ENCODE assay signal across 14 cellular contexts in the genomic region with DNA sequence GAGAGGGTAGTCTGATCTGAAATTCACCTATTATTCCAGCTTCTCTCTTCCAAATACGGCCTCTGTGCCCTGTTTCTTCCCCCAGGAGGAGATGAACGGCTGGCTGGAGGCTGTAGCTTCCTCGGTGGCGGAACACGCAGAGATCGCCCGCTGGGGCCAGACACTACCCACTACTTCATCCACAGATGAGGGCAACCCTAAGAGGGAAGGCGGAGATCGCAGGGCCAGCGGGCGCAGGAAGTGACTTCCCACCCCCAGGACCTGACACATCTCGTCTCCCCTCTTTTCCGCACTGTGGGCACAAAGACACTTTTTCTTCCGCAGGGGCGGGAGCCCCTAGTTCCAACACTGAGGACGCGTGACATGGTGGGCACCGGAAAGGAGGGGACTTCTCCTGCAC. TPM values are rescaled to one million over a fixed set of nuclear protein-coding genes. Genes with fewer than 3 reads are reported as not detected.
DNase-seq lines count a peak whose midpoint lies in the region; ATAC-seq and TF ChIP-seq lines count a peak whose summit lies in the region.
"Had no signal": no experiment of that assay in that cellular context is flagged by ENCODE, and none has a peak within 500 bp of the region (broad histone marks: within the 10 kb centered on the region; RNA-seq: fewer than 3 reads in every experiment).

No MANE protein-coding gene starts in this region.

- no peak for TF ChIP-seq POLR2A in gastrocnemius medialis (IDR thresholded peaks at IDR 0.05)

- peaks cover 13% of the 10 kb centered on the region for H3K36me3 Mint-ChIP-seq in T-helper 2 cell treated with Interferon-gamma antibody and Interleukin-4, amounts not matched to agents 5 μg/mL and 100 μg/mL, for 36 hours (ENCODE audit: low read depth)
- H3K36me3 Mint-ChIP-seq in dendritic cell treated with granulocyte-macrophage colony-stimulating factor and Interleukin-4, amounts not matched to agents 40 ng/mL and 50 ng/mL, for 4 days (ENCODE audit: low read depth), result peaks cover 24% of the 10 kb centered on the region
- H3K36me3 Mint-ChIP-seq in nephron (ENCODE audit: low read depth), result peaks cover 4% of the 10 kb centered on the region

- H3K4me1 ChIP-seq in HUES48 (ENCODE audit: control insufficient read depth, insufficient read depth, low read length), result no peaks in the 10 kb centered on the region
- H3K4me1 ChIP-seq in gastrocnemius medialis, result peaks cover 4 to 13% of the 10 kb centered on the region in 2 donors
- H3K4me1 ChIP-seq in SJCRH30, result peaks cover 6% of the 10 kb centered on the region; the same call in 1 of the 2 replicates

- H3K27me3 Mint-ChIP-seq in T-helper 2 cell treated with Interferon-gamma antibody and Interleukin-4, amounts not matched to agents 5 μg/mL and 100 μg/mL, for 36 hours (ENCODE audit: low read depth), result no peaks in the 10 kb centered on the region
- no peaks in the 10 kb centered on the region for H3K27me3 Mint-ChIP-seq in dendritic cell treated with granulocyte-macrophage colony-stimulating factor and Interleukin-4, amounts not matched to agents 40 ng/mL and 50 ng/mL, for 4 days
- H3K27me3 Mint-ChIP-seq in nephron (ENCODE audit: low read depth), result peaks cover 3% of the 10 kb centered on the region

- DNase-seq in T-helper 2 cell treated with Interferon-gamma antibody and Interleukin-4, amounts not matched to agents 5 μg/mL and 100 μg/mL, for 36 hours (ENCODE audit: low spot score), result no peak
- DNase-seq in T-helper 2 cell (no peak), H4 (ENCODE audit: low spot score) (no peak), gastrocnemius medialis (no peak), SJCRH30 (no peak)
- DNase-seq: heart right ventricle, NCI-H2081 had no signal

- H3K27ac Mint-ChIP-seq in T-helper 2 cell treated with Interferon-gamma antibody and Interleukin-4, amounts not matched to agents 5 μg/mL and 100 μg/mL, for 36 hours, result no peak overlapping the region
- H3K27ac Mint-ChIP-seq in dendritic cell treated with granulocyte-macrophage colony-stimulating factor and Interleukin-4, amounts not matched to agents 40 ng/mL and 50 ng/mL, for 4 days, result peak overlapping the region; percentile 86
- H3K27ac Mint-ChIP-seq in nephron, result peak overlapping the region in 1 of 3 experiments; percentile 74

- H3K36me3 ChIP-seq in HUES48 (ENCODE audit: control insufficient read depth, insufficient read depth, low read length) (peaks cover 9% of the 10 kb centered on the region), gastrocnemius medialis (peaks cover 0 to 3% of the 10 kb centered on the region in 2 donors), SJCRH30 (peaks cover 6% of the 10 kb centered on the region; the same call in 1 of the 2 replicates)

- no peak for TF ChIP-seq CTCF in nephron (IDR thresholded peaks at IDR 0.05; ENCODE audit: unreplicated experiment in 3 of 3)
- no peak for TF ChIP-seq CTCF in gastrocnemius medialis (IDR thresholded peaks at IDR 0.05 in 4 of 5, conservative IDR thresholded peaks at IDR 0.05 in 1 of 5)

- H3K9me3 ChIP-seq in HUES48 (ENCODE audit: control insufficient read depth, insufficient read depth, low read length), result no peaks in the 10 kb centered on the region
- H3K9me3 ChIP-seq in gastrocnemius medialis, result no peaks in the 10 kb centered on the region
- H3K9me3 ChIP-seq in SJCRH30 (replicated peaks), result no peaks in the 10 kb centered on the region
- H3K9me3 ChIP-seq: ascending aorta, heart right ventricle had no signal

- intact Hi-C loops in dendritic cell treated with granulocyte-macrophage colony-stimulating factor and Interleukin-4, amounts not matched to agents 40 ng/mL and 50 ng/mL, for 4 days (cut with micrococcal nuclease), result loop anchor here (10.0 kb wide), 1 partner anchor 111 kb away; the partner anchor contains the start of genes BLVRB and SPTBN4
- intact Hi-C loops in gastrocnemius medialis (cut with DNase I; ENCODE audit: low total_unique reads), result no loop called here

- in situ Hi-C loops in gastrocnemius medialis (cut with MboI; ENCODE audit: low sequenced_read_pairs in 4 of 4), result no loop called here

- H3K27ac ChIP-seq in HUES48 (ENCODE audit: low read depth, low read length), result no peak overlapping the region
- no peak overlapping the region for H3K27ac ChIP-seq in gastrocnemius medialis
- no peak overlapping the region for H3K27ac ChIP-seq in SJCRH30
- H3K27ac ChIP-seq: ascending aorta, coronary artery had no signal

- no peak for ATAC-seq in gastrocnemius medialis
- ATAC-seq: heart right ventricle, left lobe of liver had no signal

- H3K4me3 ChIP-seq in HUES48 (ENCODE audit: low read depth, low read length) (peak overlapping the region; percentile 81), gastrocnemius medialis (no peak overlapping the region), SJCRH30 (no peak overlapping the region)

- peak overlapping the region; percentile 63 for H3K4me3 Mint-ChIP-seq in T-helper 2 cell treated with Interferon-gamma antibody and Interleukin-4, amounts not matched to agents 5 μg/mL and 100 μg/mL, for 36 hours
- H3K4me3 Mint-ChIP-seq in dendritic cell treated with granulocyte-macrophage colony-stimulating factor and Interleukin-4, amounts not matched to agents 40 ng/mL and 50 ng/mL, for 4 days, result peak overlapping the region; percentile 7
- peak overlapping the region; percentile 50 to 77 (median 65) for H3K4me3 Mint-ChIP-seq in nephron

- H3K4me1 Mint-ChIP-seq in T-helper 2 cell treated with Interferon-gamma antibody and Interleukin-4, amounts not matched to agents 5 μg/mL and 100 μg/mL, for 36 hours (ENCODE audit: low read depth), result peaks cover 14% of the 10 kb centered on the region
- H3K4me1 Mint-ChIP-seq in dendritic cell treated with granulocyte-macrophage colony-stimulating factor and Interleukin-4, amounts not matched to agents 40 ng/mL and 50 ng/mL, for 4 days (ENCODE audit: low read depth), result peaks cover 40% of the 10 kb centered on the region
- peaks cover 13% of the 10 kb centered on the region for H3K4me1 Mint-ChIP-seq in nephron

- H3K9me3 Mint-ChIP-seq in T-helper 2 cell treated with Interferon-gamma antibody and Interleukin-4, amounts not matched to agents 5 μg/mL and 100 μg/mL, for 36 hours, result no peaks in the 10 kb centered on the region
- no peaks in the 10 kb centered on the region for H3K9me3 Mint-ChIP-seq in dendritic cell treated with granulocyte-macrophage colony-stimulating factor and Interleukin-4, amounts not matched to agents 40 ng/mL and 50 ng/mL, for 4 days
- H3K9me3 Mint-ChIP-seq in nephron, result no peaks in the 10 kb centered on the region
- H3K9me3 Mint-ChIP-seq: activated T-helper 2 cell treated with anti-CD3 and anti-CD28 coated beads, Interferon-gamma antibody, Interleukin-2, Interleukin-4, amounts not matched to agents 10 μg/mL and 5 μg/mL and 100 μg/mL, durations not matched to agents 14 hours and 24 hours and 36 hours had no signal

- peaks cover under 1% of the 10 kb centered on the region; the same call in 1 of the 2 replicates for H3K27me3 ChIP-seq in HUES48 (ENCODE audit: control insufficient read depth, insufficient read depth, low read length)
- no peaks in the 10 kb centered on the region for H3K27me3 ChIP-seq in gastrocnemius medialis
- H3K27me3 ChIP-seq in SJCRH30, result no peaks in the 10 kb centered on the region
- H3K27me3 ChIP-seq: ascending aorta, heart right ventricle had no signal

- H3K9ac ChIP-seq in HUES48 (ENCODE audit: low read depth, low read length), result no peak overlapping the region

RNA-seq across cellular contexts. Expression of gene SHKBP1, which starts 1.3 kb away (rescaled TPM):
- 26.6 and 30.9 TPM in 2 replicates for total RNA-seq in H4 (2014; rRNA removed; shearing (Covaris generic))
- 10 to 100 TPM; 11.1 to 24.5 (median 23.6) TPM for total RNA-seq in gastrocnemius medialis
- total RNA-seq in SJCRH30 (2014; rRNA removed; shearing (Covaris generic)), result 44.1 and 46.6 TPM in 2 replicates

RNA-seq across cellular contexts. Expression of gene LTBP4, which starts 25.8 kb away (rescaled TPM):
- total RNA-seq in H4 (2014; rRNA removed; shearing (Covaris generic)), result 4.7 and 5.6 TPM in 2 replicates
- total RNA-seq in gastrocnemius medialis, result 10 to 100 TPM; 34.4 to 46.7 (median 40.5) TPM
- total RNA-seq in SJCRH30 (2014; rRNA removed; shearing (Covaris generic)), result 4.0 and 5.6 TPM in 2 replicates

Comparison
In these comparisons a context has a peak if more than half of its experiments do, and no peak if none do; other contexts are left out.
1. H3K4me3 Mint-ChIP-seq: peak in every context shown above with its lines; median percentile 65 in nephron; 63 in T-helper 2 cell treated with Interferon-gamma antibody and Interleukin-4, amounts not matched to agents 5 μg/mL and 100 μg/mL, for 36 hours; 7 in dendritic cell treated with granulocyte-macrophage colony-stimulating factor and Interleukin-4, amounts not matched to agents 40 ng/mL and 50 ng/mL, for 4 days.